In genomic region chr2:43423941-43424261, GRCh38 we compare ENCODE assay signal across 2 cellular contexts.
TF ChIP-seq lines count a peak whose summit lies in the region.

No MANE protein-coding gene starts in this region.

TF ChIP-seq in A549, 52 proteins besides CTCF, POLR2A, EP300 and RAD21:
- TF ChIP-seq ATOH8 (CRISPR knock-in tag; IDR thresholded peaks at IDR 0.05; ENCODE audit: low read depth): no peak

TF ChIP-seq in GM12878, 131 proteins besides CTCF, POLR2A, EP300 and RAD21:
- no peak for TF ChIP-seq ZBTB40 (IDR thresholded peaks at IDR 0.05; ENCODE audit: borderline replicate concordance)
- no peak for TF ChIP-seq STAT3 (IDR thresholded peaks at IDR 0.05; ENCODE audit: low read depth, low read length)
- 0 out of 2 replicates have a peak, but pooled peaks have one; percentile 5 for TF ChIP-seq GATAD2B (conservative IDR thresholded peaks at IDR 0.05; ENCODE audit: low read depth)
- 0 out of 2 replicates have a peak, but pooled peaks have one; percentile 0 for TF ChIP-seq ZNF687 (IDR thresholded peaks at IDR 0.05)
- 0 out of 2 replicates have a peak, but pooled peaks have one; percentile 54 for TF ChIP-seq SIN3A (IDR thresholded peaks at IDR 0.05; ENCODE audit: low read depth, low read length)
